Comparison of ENCODE assay signal across 10 cellular contexts in the genomic region with DNA sequence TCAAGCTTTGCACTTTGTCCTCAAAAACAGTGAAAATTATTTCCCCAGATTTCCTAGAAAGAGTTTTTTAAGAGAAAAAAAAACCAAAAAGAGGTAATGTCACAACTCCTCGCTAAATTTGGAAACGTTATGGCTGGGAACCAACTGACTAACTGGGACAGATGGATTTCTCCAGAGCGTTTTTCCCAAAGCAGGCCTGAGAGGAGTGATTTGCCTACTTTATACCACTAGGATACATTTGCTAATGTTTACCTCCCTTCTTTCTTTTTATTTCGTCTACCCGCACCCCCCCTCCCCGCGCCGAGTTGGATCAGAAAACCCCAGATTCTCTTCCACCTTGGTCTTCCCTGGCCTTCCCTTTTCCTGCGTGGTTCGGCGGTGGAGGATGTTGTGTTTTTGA. TPM values are rescaled to one million over a fixed set of nuclear protein-coding genes. Genes with fewer than 3 reads are reported as not detected.
DNase-seq lines count a peak whose midpoint lies in the region; ATAC-seq and TF ChIP-seq lines count a peak whose summit lies in the region.
"Had no signal": no experiment of that assay in that cellular context is flagged by ENCODE, and none has a peak within 500 bp of the region (broad histone marks: within the 10 kb centered on the region; RNA-seq: fewer than 3 reads in every experiment).

No MANE protein-coding gene starts in this region.

- H2AFZ ChIP-seq in IMR-90 (replicated peaks; ENCODE audit: low read length, poor library complexity) (peak overlapping the region; percentile 78), PC-9 (no peak overlapping the region)

- in situ Hi-C loops in IMR-90 (cut with MboI; ENCODE audit: low sequenced_read_pairs): no loop called here
- in situ Hi-C loops in astrocyte of the spinal cord (cut with HindIII; ENCODE audit: low sequenced_read_pairs): no loop called here

- H3K27me3 ChIP-seq in IMR-90 (ENCODE audit: control insufficient read depth, insufficient read depth, low read length) (peaks cover 2% of the 10 kb centered on the region; the same call in 1 of the 2 replicates), PC-9 (ENCODE audit: insufficient read depth, low read depth) (no peaks in the 10 kb centered on the region)

- peak overlapping the region; percentile 58 for H3K4me2 ChIP-seq in IMR-90 (ENCODE audit: low read depth, low read length)
- no peak overlapping the region for H3K4me2 ChIP-seq in PC-9

- no peak overlapping the region for H3K27ac ChIP-seq in IMR-90 (ENCODE audit: insufficient read depth, low read length)
- H3K27ac ChIP-seq in PC-9: no peak overlapping the region

- H3K27ac Mint-ChIP-seq in CD14-positive monocyte: no peak overlapping the region

- H3K14ac ChIP-seq in IMR-90 (replicated peaks; ENCODE audit: low read depth, low read length): peak overlapping the region; percentile 43; the same call in 1 of the 2 replicates

- no peaks in the 10 kb centered on the region for H3K9me2 ChIP-seq in PC-9 (ENCODE audit: insufficient read depth)

- H4K20me1 ChIP-seq in IMR-90 (ENCODE audit: insufficient read depth, low read length): no peaks in the 10 kb centered on the region
- H4K20me1 ChIP-seq in PC-9 (ENCODE audit: insufficient read depth): no peaks in the 10 kb centered on the region

- peak overlapping the region; percentile 43; the same call in 1 of the 2 replicates for H4K91ac ChIP-seq in IMR-90 (ENCODE audit: insufficient read depth, low read depth, low read length)

- no peaks in the 10 kb centered on the region for H3K79me1 ChIP-seq in IMR-90 (ENCODE audit: low read depth in 1 of 2, low read length in 2 of 2)

- no peak for TF ChIP-seq CTCF in IMR-90 (conservative IDR thresholded peaks at IDR 0.05; ENCODE audit: low read depth, low read length)
- TF ChIP-seq CTCF in astrocyte of the spinal cord (IDR thresholded peaks at IDR 0.05; ENCODE audit: low read depth, low read length): no peak
- TF ChIP-seq CTCF in PC-9 (conservative IDR thresholded peaks at IDR 0.05): no peak
- no peak for TF ChIP-seq CTCF in CD14-positive monocyte (IDR thresholded peaks at IDR 0.05)

- TF ChIP-seq POLR2A in IMR-90 (IDR thresholded peaks at IDR 0.05; ENCODE audit: low read depth, low read length): no peak

- WGBS in IMR-90 (ENCODE audit: extremely low coverage in 2 of 2, insufficient read length in 1 of 2), 2 experiments: 0% methylated on average over 1 of the region's 11 CpGs; no CpG with 5 or more reads in 1 of the 2 experiments

- H3K18ac ChIP-seq in IMR-90 (ENCODE audit: low read depth, low read length): peak overlapping the region; percentile 46; the same call in 1 of the 2 replicates

- H3F3A ChIP-seq in PC-9 (ENCODE audit: insufficient read depth, low read depth): peaks cover 24% of the 10 kb centered on the region

- H3K4me3 ChIP-seq in IMR-90 (ENCODE audit: insufficient read depth, low read depth, low read length): no peak overlapping the region
- H3K4me3 ChIP-seq in astrocyte of the spinal cord (ENCODE audit: low read depth, low read length): no peak overlapping the region
- no peak overlapping the region for H3K4me3 ChIP-seq in PC-9

- H3K56ac ChIP-seq in IMR-90 (ENCODE audit: extremely low read depth, insufficient read depth, low read length): no peak overlapping the region

- DNase-seq in AG08395 (ENCODE audit: low spot score) (peak; percentile 62), IMR-90 (peak; percentile 68), astrocyte of the spinal cord (ENCODE audit: low read depth, low spot score) (peak; percentile 47), medulla oblongata (ENCODE audit: extremely low spot score) (peak; percentile 31), D341Med (ENCODE audit: low spot score) (no peak), PC-9 (no peak), CD14-positive monocyte (ENCODE audit: low spot score) (no peak)
- DNase-seq: kidney had no signal

- dilution Hi-C loops in IMR-90 (cut with HindIII; ENCODE audit: low sequenced_read_pairs, unreplicated experiment): no loop called here

- POLR2A ChIA-PET in IMR-90 (lab: Charles Lee; ENCODE audit: unreplicated experiment) (interaction anchor here (1.0 kb wide), 1 partner anchor 19 kb away, joined by 3 read pairs; a partner anchor contains a TSS), PC-9 (lab: Charles Lee; ENCODE audit: unreplicated experiment) (no interaction called here)

- TF ChIP-seq RAD21 in IMR-90 (IDR thresholded peaks at IDR 0.05; ENCODE audit: low read length): no peak

- H2BK15ac ChIP-seq in IMR-90 (ENCODE audit: low read depth, low read length): 0 out of 3 replicates have a peak overlapping the region, but pooled peaks have one; percentile 60

- H3K36me3 ChIP-seq in IMR-90 (ENCODE audit: control insufficient read depth, insufficient read depth, low read length) (no peaks in the 10 kb centered on the region), PC-9 (ENCODE audit: low read depth) (no peaks in the 10 kb centered on the region)

- intact Hi-C loops in IMR-90 (cut with micrococcal nuclease): no loop called here
- intact Hi-C loops in PC-9 (cut with micrococcal nuclease; ENCODE audit: unreplicated experiment): no loop called here
- intact Hi-C loops in CD14-positive monocyte (cut with micrococcal nuclease): no loop called here

- H3K4me1 ChIP-seq in IMR-90 (ENCODE audit: control insufficient read depth, insufficient read depth, low read length): peaks cover 13% of the 10 kb centered on the region
- peaks cover 42% of the 10 kb centered on the region for H3K4me1 ChIP-seq in PC-9 (replicated peaks; ENCODE audit: insufficient read depth)

- peak overlapping the region in 1 of 2 experiments; percentile 24; a peak in 1 of 4 replicates for H4K8ac ChIP-seq in IMR-90 (ENCODE audit: low read depth in 2 of 2, low read length in 2 of 2)

- no peak overlapping the region for H2AK5ac ChIP-seq in IMR-90 (ENCODE audit: low read depth, low read length)

- H4K5ac ChIP-seq in IMR-90 (ENCODE audit: low read depth, low read length): peak overlapping the region; percentile 47

- BruUV-seq in IMR-90 (replicated peaks; lab: Mats Ljungman, UMichigan) (no TSS peak), PC-9 (replicated peaks; lab: Mats Ljungman, UMichigan) (no TSS peak)

- H3K9ac ChIP-seq in IMR-90 (ENCODE audit: low read depth, low read length): 0 out of 2 replicates have a peak overlapping the region, but pooled peaks have one; percentile 23

- CTCF ChIA-PET in IMR-90 (lab: Yijun Ruan, JAX) (interaction anchor here (1.0 kb wide), 2 partner anchors 13 to 17 kb away, joined by 3 to 7 read pairs; no protein-coding TSS in a partner anchor), PC-9 (lab: Charles Lee) (interaction anchor here (0.5 to 0.7 kb wide), 2 partner anchors 48 to 105 kb away, joined by 4 to 7 read pairs; no protein-coding TSS in a partner anchor)

- peaks cover 13% of the 10 kb centered on the region for H3K4me1 Mint-ChIP-seq in CD14-positive monocyte

- 0 out of 2 replicates have a peak overlapping the region, but pooled peaks have one; percentile 51 for H3K23ac ChIP-seq in IMR-90 (ENCODE audit: low read depth, low read length)

- no peak overlapping the region for H2BK5ac ChIP-seq in IMR-90 (ENCODE audit: low read depth, low read length, poor library complexity, severe bottlenecking)

- peak overlapping the region in 1 of 2 donors; percentile 80 for H3K4me3 Mint-ChIP-seq in CD14-positive monocyte

- peak overlapping the region; percentile 78; the same call in 1 of the 2 replicates for H2BK120ac ChIP-seq in IMR-90 (ENCODE audit: low read depth, low read length)

- peak overlapping the region; percentile 60 for H3K4ac ChIP-seq in IMR-90 (ENCODE audit: low read depth, low read length)

- no peak overlapping the region for H2AK9ac ChIP-seq in IMR-90 (replicated peaks; ENCODE audit: low read depth, low read length, poor library complexity)

- no peaks in the 10 kb centered on the region; the same call in 1 of the 2 replicates for H3K9me1 ChIP-seq in IMR-90 (ENCODE audit: insufficient read depth, low read length)

- peaks cover 0 to 7% (median 0%) of the 10 kb centered on the region in 7 donors for H3K9me3 Mint-ChIP-seq in CD14-positive monocyte

- H3K9me3 ChIP-seq in IMR-90 (ENCODE audit: control insufficient read depth, insufficient read depth, low read length) (no peaks in the 10 kb centered on the region), PC-9 (ENCODE audit: insufficient read depth, low read depth) (no peaks in the 10 kb centered on the region)

- H3K79me2 ChIP-seq in PC-9 (ENCODE audit: low read depth): no peaks in the 10 kb centered on the region

- H3K27me3 Mint-ChIP-seq in CD14-positive monocyte (ENCODE audit: low read depth in 3 of 3): peaks cover 8 to 14% (median 14%) of the 10 kb centered on the region in 3 donors

- H3K36me3 Mint-ChIP-seq in CD14-positive monocyte: no peaks in the 10 kb centered on the region

- ATAC-seq in IMR-90 (ENCODE audit: low read depth): no peak
- ATAC-seq in GM18909 (IDR thresholded peaks at IDR 0.05; ENCODE audit: poor library complexity, unreplicated experiment): no peak

- peak overlapping the region; percentile 18 for H2BK20ac ChIP-seq in IMR-90 (ENCODE audit: low read depth, low read length)

TF ChIP-seq in IMR-90, 13 proteins besides CTCF, POLR2A, EP300 and RAD21:
- TF ChIP-seq SMC3 (IDR thresholded peaks at IDR 0.05; ENCODE audit: low read depth, low read length) (no peak), MXI1 (IDR thresholded peaks at IDR 0.05; ENCODE audit: borderline replicate concordance, low read depth, low read length) (no peak), BHLHE40 (IDR thresholded peaks at IDR 0.05; ENCODE audit: low read depth, low read length) (no peak), CEBPB (IDR thresholded peaks at IDR 0.05; ENCODE audit: low read depth, low read length) (peak; percentile 42; the same call in 1 of the 2 replicates)

RNA-seq across cellular contexts. Expression of a gene that starts 7.2 kb away (rescaled TPM):
- total RNA-seq in IMR-90 (2012; rRNA removed) (not detected in 2 replicates), PC-9 (2021) (not detected in 2 replicates)
- polyA plus RNA-seq in IMR-90 (2012; rRNA removed) (0.05 TPM in 1 of 2 replicates, not detected in the other), CD14-positive monocyte (not detected)
- 0.14 TPM in 1 of 2 replicates, not detected in the other for polyA plus RNA-seq in IMR-90 (2012; cell fraction: cytosol; rRNA removed)
- not detected in 2 replicates for polyA plus RNA-seq in IMR-90 (2012; cell fraction: nucleus; rRNA removed; ENCODE audit: low replicate concordance)
- total RNA-seq: kidney, OCI-LY7 had no signal

RNA-seq across cellular contexts. Expression of a gene that starts 19.1 kb away (rescaled TPM):
- total RNA-seq in IMR-90 (2012; rRNA removed) (365 and 382 TPM in 2 replicates), PC-9 (2021) (4.2 and 9.8 TPM in 2 replicates)
- polyA plus RNA-seq in IMR-90 (2012; rRNA removed) (287 and 316 TPM in 2 replicates), CD14-positive monocyte (not detected)
- 231 and 233 TPM in 2 replicates for polyA plus RNA-seq in IMR-90 (2012; cell fraction: cytosol; rRNA removed)
- polyA plus RNA-seq in IMR-90 (2012; cell fraction: nucleus; rRNA removed; ENCODE audit: low replicate concordance): 693 and 899 TPM in 2 replicates
- total RNA-seq: OCI-LY7 had no signal

Comparison
In these comparisons a context has a peak if more than half of its experiments do, and no peak if none do; other contexts are left out.
1. DNase-seq: peak in AG08395 (single experiment), IMR-90 (single experiment), astrocyte of the spinal cord (single experiment) and medulla oblongata (single experiment); none in D341Med (single experiment), PC-9 (0 of 2) and CD14-positive monocyte (single experiment).
2. RNA of a gene that starts 19.1 kb away (total RNA-seq): 365 to 382 TPM in IMR-90; 4.2 to 9.8 TPM in PC-9; every median in the first group is over 10 times any median in the second.